9 cellular contexts compared by ENCODE assay signal in the genomic region with DNA sequence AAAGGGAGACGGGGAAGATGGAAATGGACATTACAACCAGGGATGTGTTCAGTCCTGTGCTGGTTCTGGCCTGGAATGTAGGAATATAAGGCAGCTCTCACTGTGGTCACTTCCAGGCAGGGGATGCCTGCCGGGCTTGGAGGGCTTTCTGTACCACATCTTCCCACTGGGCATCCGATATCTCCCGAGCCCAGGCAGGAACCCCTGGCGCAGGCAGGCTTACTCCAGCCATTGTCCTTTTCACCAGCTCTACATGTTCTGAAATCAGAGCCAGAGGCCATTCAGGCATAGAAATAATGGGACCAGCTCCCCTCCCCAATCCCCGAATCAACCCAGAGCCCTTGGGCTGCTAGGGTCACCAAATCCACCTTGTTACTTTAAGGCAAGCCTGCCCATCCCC. TPM values are rescaled to one million over a fixed set of nuclear protein-coding genes. Genes with fewer than 3 reads are reported as not detected.
DNase-seq lines count a peak whose midpoint lies in the region; ATAC-seq and TF ChIP-seq lines count a peak whose summit lies in the region.
"Had no signal": no experiment of that assay in that cellular context is flagged by ENCODE, and none has a peak within 500 bp of the region (broad histone marks: within the 10 kb centered on the region; RNA-seq: fewer than 3 reads in every experiment).

No MANE protein-coding gene starts in this region.

- CTCF ChIA-PET in activated CD8-positive, alpha-beta T cell treated with anti-CD3 and anti-CD28 coated beads, Interleukin-2, amount 10 ng/mL, durations not matched to agents 7 days and 5 days (lab: Charles Lee) = interaction anchor here (0.8 to 3.3 kb wide), 6 partner anchors 34 to 448 kb away, joined by 3 to 24 read pairs (median 4); a partner anchor contains a TSS

- no peak overlapping the region for H3K27ac Mint-ChIP-seq in activated CD8-positive, alpha-beta T cell treated with anti-CD3 and anti-CD28 coated beads, Interleukin-2, amount 10 ng/mL, durations not matched to agents 7 days and 5 days

- H3K36me3 ChIP-seq in left ventricle myocardium inferior = peaks cover 49% of the 10 kb centered on the region
- peaks cover 0 to 58% (median 51%) of the 10 kb centered on the region in 9 donors for H3K36me3 ChIP-seq in heart left ventricle
- peaks cover 38% of the 10 kb centered on the region for H3K36me3 ChIP-seq in iPS-15b (ENCODE audit: control insufficient read depth, insufficient read depth, low read length)
- peaks cover 48% of the 10 kb centered on the region for H3K36me3 ChIP-seq in suprapubic skin

- no peaks in the 10 kb centered on the region for H3K9me3 Mint-ChIP-seq in activated CD8-positive, alpha-beta T cell treated with anti-CD3 and anti-CD28 coated beads, Interleukin-2, amount 10 ng/mL, durations not matched to agents 7 days and 5 days (ENCODE audit: insufficient read depth)

- intact Hi-C loops in left ventricle myocardium inferior (cut with micrococcal nuclease) (no loop called here), heart left ventricle (cut with DNase I) (loop anchor here in 5 of 10 donors (2.0 to 10.0 kb wide), 4 partner anchors 34 to 130 kb away; a partner anchor contains a TSS)

- ATAC-seq in heart left ventricle = no peak
- ATAC-seq in activated CD8-positive, alpha-beta T cell treated with anti-CD3 and anti-CD28 coated beads, Interleukin-2, amount 10 ng/mL, durations not matched to agents 7 days and 5 days = no peak

- H3K36me3 Mint-ChIP-seq in activated CD8-positive, alpha-beta T cell treated with anti-CD3 and anti-CD28 coated beads, Interleukin-2, amount 10 ng/mL, durations not matched to agents 7 days and 5 days (ENCODE audit: low read depth) = peaks cover 63% of the 10 kb centered on the region

- no peak overlapping the region for H3K9ac ChIP-seq in iPS-15b (ENCODE audit: low read depth, low read length)

- DNase-seq in left ventricle myocardium inferior = no peak
- no peak for DNase-seq in heart left ventricle
- DNase-seq in activated CD8-positive, alpha-beta T cell treated with anti-CD3 and anti-CD28 coated beads, Interleukin-2, amount 10 ng/mL, durations not matched to agents 7 days and 5 days = no peak
- DNase-seq in suprapubic skin (ENCODE audit: low spot score in 2 of 2) = no peak
- DNase-seq in stimulated activated CD4-positive, alpha-beta T cell treated with anti-CD3 and anti-CD28 coated beads, Interleukin-4, amount 100 ng/mL, for 4 hours = no peak
- no peak for DNase-seq in activated gamma-delta T cell treated with Interleukin-2 at 50 U/mL for 16 hours
- no peak for DNase-seq in NCI-H2029 treated with DMSO at 0.1 percent for 48 hours (lab: John Stamatoyannopoulos, UW)
- DNase-seq: activated CD4-positive, CD25-positive, alpha-beta regulatory T cell treated with anti-CD3 and anti-CD28 coated beads, Interleukin-2, amount 50 U/mL, for 72 hours had no signal

- H3K4me1 ChIP-seq in left ventricle myocardium inferior (peaks cover 53% of the 10 kb centered on the region), heart left ventricle (peaks cover 4 to 49% (median 39%) of the 10 kb centered on the region in 12 donors), iPS-15b (ENCODE audit: control insufficient read depth, insufficient read depth, low read length) (peaks cover 11% of the 10 kb centered on the region), suprapubic skin (peaks cover 46% of the 10 kb centered on the region)

- POLR2A ChIA-PET in activated CD8-positive, alpha-beta T cell treated with anti-CD3 and anti-CD28 coated beads, Interleukin-2, amount 10 ng/mL, durations not matched to agents 7 days and 5 days (lab: Charles Lee) = interaction anchor here (0.7 to 4.5 kb wide), 3 partner anchors 28 to 40 kb away, joined by 3 to 22 read pairs (median 12); a partner anchor contains a TSS

- H3K27ac ChIP-seq in left ventricle myocardium inferior (replicated peaks) (no peak overlapping the region), heart left ventricle (peak overlapping the region in 1 of 12 donors; percentile 79), suprapubic skin (peak overlapping the region; percentile 73)

- H3K9me3 ChIP-seq in left ventricle myocardium inferior (replicated peaks) = no peaks in the 10 kb centered on the region
- H3K9me3 ChIP-seq in heart left ventricle = no peaks in the 10 kb centered on the region
- H3K9me3 ChIP-seq in iPS-15b (ENCODE audit: control insufficient read depth, insufficient read depth, low read length) = no peaks in the 10 kb centered on the region
- H3K9me3 ChIP-seq in suprapubic skin = no peaks in the 10 kb centered on the region

- H3K27me3 Mint-ChIP-seq in activated CD8-positive, alpha-beta T cell treated with anti-CD3 and anti-CD28 coated beads, Interleukin-2, amount 10 ng/mL, durations not matched to agents 7 days and 5 days (ENCODE audit: low read depth) = no peaks in the 10 kb centered on the region

- H3K4me3 ChIP-seq in left ventricle myocardium inferior = peak overlapping the region; percentile 83
- peak overlapping the region in 2 of 12 donors; percentile 74 to 76 for H3K4me3 ChIP-seq in heart left ventricle
- peak overlapping the region; percentile 85 for H3K4me3 ChIP-seq in iPS-15b (ENCODE audit: low read depth, low read length)
- H3K4me3 ChIP-seq in suprapubic skin = no peak overlapping the region

- TF ChIP-seq EP300 in suprapubic skin (IDR thresholded peaks at IDR 0.05) = no peak

- no peak for TF ChIP-seq POLR2A in heart left ventricle (IDR thresholded peaks at IDR 0.05)
- no peak for TF ChIP-seq POLR2A in suprapubic skin (IDR thresholded peaks at IDR 0.05)

- H3K27me3 ChIP-seq in left ventricle myocardium inferior (ENCODE audit: low read depth) (no peaks in the 10 kb centered on the region), heart left ventricle (no peaks in the 10 kb centered on the region), iPS-15b (ENCODE audit: control insufficient read depth, insufficient read depth, low read length) (no peaks in the 10 kb centered on the region), suprapubic skin (no peaks in the 10 kb centered on the region)

- peak overlapping the region; percentile 97 for H3K4me3 Mint-ChIP-seq in activated CD8-positive, alpha-beta T cell treated with anti-CD3 and anti-CD28 coated beads, Interleukin-2, amount 10 ng/mL, durations not matched to agents 7 days and 5 days

- no peak for TF ChIP-seq CTCF in left ventricle myocardium inferior (IDR thresholded peaks at IDR 0.05; ENCODE audit: borderline replicate concordance)
- TF ChIP-seq CTCF in heart left ventricle (IDR thresholded peaks at IDR 0.05) = no peak
- no peak for TF ChIP-seq CTCF in suprapubic skin (IDR thresholded peaks at IDR 0.05)

- 74 to 82% (median 80%) methylated on average over 6 of the region's 6 CpGs for WGBS in heart left ventricle, 4 donors
- WGBS in suprapubic skin = 78% methylated on average over 6 of the region's 6 CpGs

- peaks cover 43% of the 10 kb centered on the region for H3K4me1 Mint-ChIP-seq in activated CD8-positive, alpha-beta T cell treated with anti-CD3 and anti-CD28 coated beads, Interleukin-2, amount 10 ng/mL, durations not matched to agents 7 days and 5 days (ENCODE audit: low read depth)

RNA-seq across cellular contexts. Expression of a gene that starts 1.4 kb away (rescaled TPM):
- total RNA-seq in left ventricle myocardium inferior (32.6 TPM), heart left ventricle (10 to 100 TPM; 24.5 to 46.2 (median 32.1) TPM), suprapubic skin (10 to 100 TPM; 41.2 to 65.8 (median 61.5) TPM)
- 10 to 100 TPM; 49.7 to 56.7 TPM for polyA plus RNA-seq in heart left ventricle
- 10 to 100 TPM; 77.1 to 84.1 TPM for total RNA-seq in activated CD8-positive, alpha-beta T cell treated with anti-CD3 and anti-CD28 coated beads, Interleukin-2, amount 10 ng/mL, durations not matched to agents 7 days and 5 days

RNA-seq across cellular contexts. Expression of a gene that starts 1.7 kb away (rescaled TPM):
- total RNA-seq in left ventricle myocardium inferior (108 TPM), heart left ventricle (100 to 1,000 TPM in 5 of 9 donors, 10 to 100 TPM in 4; 79.4 to 180 (median 102) TPM), suprapubic skin (10 to 100 TPM; 49.3 to 86.1 (median 63.1) TPM)
- 100 to 1,000 TPM; 112 to 147 TPM for polyA plus RNA-seq in heart left ventricle
- total RNA-seq in activated CD8-positive, alpha-beta T cell treated with anti-CD3 and anti-CD28 coated beads, Interleukin-2, amount 10 ng/mL, durations not matched to agents 7 days and 5 days = 10 to 100 TPM; 75.4 to 76.0 TPM

RNA-seq across cellular contexts. Expression of a gene that starts 9.1 kb away (rescaled TPM):
- total RNA-seq in left ventricle myocardium inferior = 24.8 TPM
- total RNA-seq in heart left ventricle = 10 to 100 TPM; 22.7 to 36.5 (median 32.3) TPM
- polyA plus RNA-seq in heart left ventricle = 10 to 100 TPM; 18.7 to 53.4 TPM
- total RNA-seq in activated CD8-positive, alpha-beta T cell treated with anti-CD3 and anti-CD28 coated beads, Interleukin-2, amount 10 ng/mL, durations not matched to agents 7 days and 5 days = 10 to 100 TPM; 84.3 to 92.8 TPM
- 10 to 100 TPM; 30.8 to 66.6 (median 53.6) TPM for total RNA-seq in suprapubic skin

RNA-seq across cellular contexts. Expression of a gene that starts 28.0 kb away (rescaled TPM):
- total RNA-seq in left ventricle myocardium inferior = 32.7 TPM
- 10 to 100 TPM; 30.9 to 51.3 (median 35.1) TPM for total RNA-seq in heart left ventricle
- 10 to 100 TPM; 21.4 to 50.2 TPM for polyA plus RNA-seq in heart left ventricle
- total RNA-seq in activated CD8-positive, alpha-beta T cell treated with anti-CD3 and anti-CD28 coated beads, Interleukin-2, amount 10 ng/mL, durations not matched to agents 7 days and 5 days = 10 to 100 TPM; 63.1 to 66.5 TPM
- total RNA-seq in suprapubic skin = 10 to 100 TPM; 35.1 to 51.9 (median 41.6) TPM

RNA-seq across cellular contexts. Expression of a gene that starts 33.4 kb away (rescaled TPM):
- total RNA-seq in left ventricle myocardium inferior (28.9 TPM), heart left ventricle (10 to 100 TPM; 11.2 to 27.3 (median 19.6) TPM), suprapubic skin (10 to 100 TPM; 18.6 to 48.0 (median 22.8) TPM)
- 10 to 100 TPM; 10.3 to 14.6 TPM for polyA plus RNA-seq in heart left ventricle
- total RNA-seq in activated CD8-positive, alpha-beta T cell treated with anti-CD3 and anti-CD28 coated beads, Interleukin-2, amount 10 ng/mL, durations not matched to agents 7 days and 5 days = 10 to 100 TPM; 11.1 to 12.0 TPM
